In genomic region chr17:58786586-58787295, GRCh38 we compare ENCODE assay signal across 11 cellular contexts. TPM values are rescaled to one million over a fixed set of nuclear protein-coding genes. Genes with fewer than 3 reads are reported as not detected.
DNase-seq lines count a peak whose midpoint lies in the region; ATAC-seq and TF ChIP-seq lines count a peak whose summit lies in the region.
"Had no signal": no experiment of that assay in that cellular context is flagged by ENCODE, and none has a peak within 500 bp of the region (broad histone marks: within the 10 kb centered on the region; RNA-seq: fewer than 3 reads in every experiment).

No MANE protein-coding gene starts in this region.

- H3K79me2 ChIP-seq in hepatocyte = no peaks in the 10 kb centered on the region

- H4K20me1 ChIP-seq in hepatocyte (ENCODE audit: insufficient read depth, poor library complexity, severe bottlenecking) = no peaks in the 10 kb centered on the region

- POLR2A ChIA-PET in AG04450 (lab: Yijun Ruan, JAX) = no interaction called here

- H3K9me2 ChIP-seq in hepatocyte (replicated peaks; ENCODE audit: insufficient read depth) = no peaks in the 10 kb centered on the region

- H3K36me3 ChIP-seq in adrenal gland (replicated peaks in 1 of 2) (no peaks in the 10 kb centered on the region), hepatocyte (replicated peaks; ENCODE audit: insufficient read depth, low read depth) (no peaks in the 10 kb centered on the region), aorta (ENCODE audit: control insufficient read depth in 1 of 2, insufficient read depth in 2 of 2, low read length in 1 of 2) (no peaks in the 10 kb centered on the region), esophagus squamous epithelium (no peaks in the 10 kb centered on the region), vagina (no peaks in the 10 kb centered on the region)
- H3K36me3 ChIP-seq: left lung, spleen had no signal

- no peak overlapping the region for H2AFZ ChIP-seq in hepatocyte

- H3K27ac ChIP-seq in AG04450 (ENCODE audit: low read depth, low read length) = peak overlapping the region; percentile 57
- H3K27ac ChIP-seq in adrenal gland = peak overlapping the region in 4 of 5 donors; percentile 10 to 63 (median 32)
- no peak overlapping the region for H3K27ac ChIP-seq in hepatocyte
- H3K27ac ChIP-seq in aorta (ENCODE audit: low read depth in 1 of 2, low read length in 2 of 2) = no peak overlapping the region
- no peak overlapping the region for H3K27ac ChIP-seq in esophagus squamous epithelium
- H3K27ac ChIP-seq in vagina = no peak overlapping the region
- no peak overlapping the region for H3K27ac ChIP-seq in coronary artery
- H3K27ac ChIP-seq: left lung, spleen had no signal

- peaks cover 13 to 16% of the 10 kb centered on the region in 2 donors for H3K4me1 ChIP-seq in adrenal gland (replicated peaks in 1 of 2)
- H3K4me1 ChIP-seq in hepatocyte (ENCODE audit: insufficient read depth) = peaks cover 4% of the 10 kb centered on the region
- no peaks in the 10 kb centered on the region for H3K4me1 ChIP-seq in aorta (ENCODE audit: control insufficient read depth in 1 of 2, insufficient read depth in 2 of 2, low read length in 2 of 2)
- H3K4me1 ChIP-seq in esophagus squamous epithelium = no peaks in the 10 kb centered on the region
- no peaks in the 10 kb centered on the region for H3K4me1 ChIP-seq in vagina
- H3K4me1 ChIP-seq: left lung, spleen had no signal

- ATAC-seq in aorta (ENCODE audit: low FRiP score) = no peak
- ATAC-seq: left lung had no signal

- intact Hi-C loops in adrenal gland (cut with DNase I) = no loop called here
- intact Hi-C loops in aorta (cut with DNase I) = no loop called here
- intact Hi-C loops in esophagus squamous epithelium (cut with DNase I) = no loop called here
- intact Hi-C loops in vagina (cut with DNase I) = no loop called here

- CTCF ChIA-PET in AG04450 (lab: Charles Lee) = no interaction called here

- no peak for TF ChIP-seq CTCF in AG04450 (IDR thresholded peaks at IDR 0.05; ENCODE audit: low read depth, low read length)
- TF ChIP-seq CTCF in adrenal gland (IDR thresholded peaks at IDR 0.05) = peak in 1 of 6 experiments; percentile 19
- no peak for TF ChIP-seq CTCF in hepatocyte (IDR thresholded peaks at IDR 0.05; ENCODE audit: poor library complexity)
- TF ChIP-seq CTCF in esophagus squamous epithelium (IDR thresholded peaks at IDR 0.05) = no peak
- no peak for TF ChIP-seq CTCF in vagina (IDR thresholded peaks at IDR 0.05)
- no peak for TF ChIP-seq CTCF in coronary artery (IDR thresholded peaks at IDR 0.05)

- no peak overlapping the region for H3K4me2 ChIP-seq in hepatocyte

- peak; percentile 56 for DNase-seq in AG04450 (ENCODE audit: low read depth, low spot score)
- DNase-seq in HS-5 (ENCODE audit: low read depth) = peak; percentile 80
- peak; percentile 61 to 86 (median 81) for DNase-seq in adrenal gland
- DNase-seq in hepatocyte (ENCODE audit: low spot score) = peak; percentile 4
- no peak for DNase-seq in aorta
- DNase-seq in esophagus squamous epithelium (lab: John Stamatoyannopoulos, UW) = no peak
- no peak for DNase-seq in vagina (ENCODE audit: extremely low spot score in 2 of 2)
- no peak for DNase-seq in coronary artery (ENCODE audit: low spot score)
- DNase-seq: left lung, NCI-H1417 treated with DMSO at 0.1 percent for 48 hours, spleen had no signal

- H3K4me3 ChIP-seq in AG04450 (ENCODE audit: low read depth, low read length) (no peak overlapping the region), adrenal gland (no peak overlapping the region), hepatocyte (no peak overlapping the region), aorta (ENCODE audit: low read length in 2 of 2) (no peak overlapping the region), esophagus squamous epithelium (no peak overlapping the region), vagina (no peak overlapping the region), coronary artery (no peak overlapping the region)
- H3K4me3 ChIP-seq: left lung, spleen had no signal

- H3K9me3 ChIP-seq in AG04450 (ENCODE audit: control insufficient read depth, insufficient read depth, low read length) = no peaks in the 10 kb centered on the region
- no peaks in the 10 kb centered on the region for H3K9me3 ChIP-seq in adrenal gland (replicated peaks in 1 of 3)
- H3K9me3 ChIP-seq in hepatocyte (ENCODE audit: low read depth) = no peaks in the 10 kb centered on the region
- H3K9me3 ChIP-seq in aorta (ENCODE audit: control insufficient read depth, low read length) = no peaks in the 10 kb centered on the region
- H3K9me3 ChIP-seq in esophagus squamous epithelium = no peaks in the 10 kb centered on the region
- no peaks in the 10 kb centered on the region for H3K9me3 ChIP-seq in vagina
- H3K9me3 ChIP-seq: left lung, spleen had no signal

- TF ChIP-seq POLR2A in adrenal gland (IDR thresholded peaks at IDR 0.05) = no peak
- TF ChIP-seq POLR2A in esophagus squamous epithelium (IDR thresholded peaks at IDR 0.05) = no peak
- TF ChIP-seq POLR2A in vagina (IDR thresholded peaks at IDR 0.05) = no peak

- no peaks in the 10 kb centered on the region for H3K27me3 ChIP-seq in AG04450 (ENCODE audit: control insufficient read depth, insufficient read depth, low read length)
- H3K27me3 ChIP-seq in adrenal gland = no peaks in the 10 kb centered on the region
- H3K27me3 ChIP-seq in hepatocyte = no peaks in the 10 kb centered on the region
- H3K27me3 ChIP-seq in aorta (ENCODE audit: control insufficient read depth in 1 of 2, insufficient read depth in 2 of 2, low read length in 1 of 2) = no peaks in the 10 kb centered on the region
- peaks cover 0 to 4% (median 0%) of the 10 kb centered on the region in 4 donors for H3K27me3 ChIP-seq in esophagus squamous epithelium
- no peaks in the 10 kb centered on the region for H3K27me3 ChIP-seq in vagina
- H3K27me3 ChIP-seq: left lung, spleen had no signal

- WGBS in adrenal gland, 4 donors = 26 to 36% (median 32%) methylated on average over 3 of the region's 3 CpGs
- 68% methylated on average over 3 of the region's 3 CpGs for WGBS in hepatocyte (ENCODE audit: low lambda C conversion rate, missing lambda C conversion rate)
- 34 to 43% methylated on average over 3 of the region's 3 CpGs for WGBS in aorta, 2 donors
- 36 to 44% methylated on average over 3 of the region's 3 CpGs for WGBS in esophagus squamous epithelium, 2 donors

RNA-seq across cellular contexts. Expression of gene PPM1E, which starts 31.1 kb away (rescaled TPM):
- polyA plus RNA-seq in AG04450 (2011; rRNA removed) = 0.55 and 0.64 TPM in 2 replicates
- 0.64 and 0.83 TPM in 2 replicates for polyA minus RNA-seq in AG04450 (2011; rRNA and poly(A)+ RNA removed)
- total RNA-seq in adrenal gland = 10 to 100 TPM in 6 of 8 donors, 1 to 10 TPM in 2; 7.3 to 19.0 (median 12.0) TPM
- 10 to 100 TPM in 1 of 3 donors, 1 to 10 TPM in 2; 1.8 to 11.8 (median 2.6) TPM for polyA plus RNA-seq in adrenal gland
- total RNA-seq in hepatocyte = 0.77 and 0.80 TPM in 2 replicates
- polyA plus RNA-seq in hepatocyte = 0.42 TPM in 1 of 2 replicates, not detected in the other
- under 1 TPM; 0.06 to 0.21 TPM for total RNA-seq in aorta
- polyA plus RNA-seq in aorta = not detected
- total RNA-seq in esophagus squamous epithelium = under 1 TPM in 2 of 4 donors, not detected in 2; under 0.01 to 0.23 TPM
- 0.25 TPM for total RNA-seq in vagina

Comparison
In these comparisons a context has a peak if more than half of its experiments do, and no peak if none do; other contexts are left out.
1. DNase-seq: peak in AG04450 (single experiment), HS-5 (single experiment), adrenal gland (7 of 7) and hepatocyte (single experiment); none in aorta (0 of 2), esophagus squamous epithelium (single experiment), vagina (0 of 2) and coronary artery (single experiment).
2. H3K27ac ChIP-seq: peak in AG04450 (single experiment) and adrenal gland (4 of 5); none in hepatocyte (single experiment), aorta (0 of 2), esophagus squamous epithelium (0 of 4), vagina (single experiment) and coronary artery (0 of 2).